22 cellular contexts compared by ENCODE assay signal in genomic region chr6:165732696-165733486, GRCh38.
DNase-seq lines count a peak whose midpoint lies in the region; ATAC-seq and TF ChIP-seq lines count a peak whose summit lies in the region.
"Had no signal": no experiment of that assay in that cellular context is flagged by ENCODE, and none has a peak within 500 bp of the region (broad histone marks: within the 10 kb centered on the region; RNA-seq: fewer than 3 reads in every experiment).

No MANE protein-coding gene starts in this region.

- no peak for TF ChIP-seq CTCF in GM12865 (IDR thresholded peaks at IDR 0.05; ENCODE audit: insufficient read depth, low read depth, low read length, missing control alignments)

- WGBS in GM23248 (ENCODE audit: low coverage in 1 of 2, low lambda C conversion rate in 2 of 2, missing lambda C conversion rate in 2 of 2), 2 experiments, result 25 to 29% methylated on average over 14 of the region's 15 CpGs

- no peaks in the 10 kb centered on the region for H3F3A ChIP-seq in GM23248 (ENCODE audit: insufficient read depth)

- no peaks in the 10 kb centered on the region for H3K9me3 ChIP-seq in GM23248 (ENCODE audit: low read depth)
- H3K9me3 ChIP-seq: BE2C, Caco-2, SJCRH30 had no signal

- DNase-seq in GM12865 (ENCODE audit: low read depth), result peak; percentile 37
- no peak for DNase-seq in GM23248
- no peak for DNase-seq in stimulated activated naive CD8-positive, alpha-beta T cell treated with anti-CD3 and anti-CD28 coated beads, Interleukin-15, Interleukin-2, amounts not matched to agents 100 U/mL and 50 U/mL, for 24 hours
- no peak for DNase-seq in islet precursor cell
- DNase-seq in AG20443 (ENCODE audit: low spot score), result no peak
- DNase-seq: activated CD4-positive, alpha-beta T cell treated with anti-CD3 and anti-CD28 coated beads, Interleukin-2, amount 50 U/mL, for 48 hours; activated naive CD4-positive, alpha-beta T cell; BE2C; Caco-2; erythroblast; MM.1S; natural killer cell; SJCRH30; stimulated activated CD4-positive, alpha-beta T cell treated with anti-CD3 and anti-CD28 coated beads, Interleukin-1b, Interleukin-23, amount 100 ng/mL, for 48 hours; stimulated activated naive CD4-positive, alpha-beta T cell treated with Interleukin-2 at 50 U/mL for 16 hours had no signal

- no peaks in the 10 kb centered on the region for H4K20me1 ChIP-seq in GM23248 (ENCODE audit: insufficient read depth)

- H3K79me2 ChIP-seq in GM23248 (ENCODE audit: insufficient read depth), result no peaks in the 10 kb centered on the region
- H3K79me2 ChIP-seq: parathyroid adenoma had no signal

- H3K4me2 ChIP-seq in GM23248 (ENCODE audit: unreplicated experiment), result no peak overlapping the region

- H3K27ac ChIP-seq in GM23248, result no peak overlapping the region
- H3K27ac ChIP-seq: parathyroid adenoma, SJCRH30, VCaP had no signal

- in situ Hi-C loops in GM23248 (cut with MboI), result no loop called here

- H3K27me3 ChIP-seq in GM23248 (replicated peaks; ENCODE audit: insufficient read depth), result no peaks in the 10 kb centered on the region
- H3K27me3 ChIP-seq: BE2C, SJCRH30 had no signal

- no peak overlapping the region for H3K4me3 ChIP-seq in GM12865 (ENCODE audit: low read depth, low read length)
- H3K4me3 ChIP-seq in GM23248, result no peak overlapping the region
- H3K4me3 ChIP-seq: HAP-1, SJCRH30 had no signal

- H3K4me1 ChIP-seq in GM23248 (ENCODE audit: insufficient read depth), result no peaks in the 10 kb centered on the region
- H3K4me1 ChIP-seq: BE2C, Caco-2, parathyroid adenoma, SJCRH30 had no signal

- peak; percentile 91 for ATAC-seq in GM19438 (IDR thresholded peaks at IDR 0.05; ENCODE audit: low read depth, unreplicated experiment)
- ATAC-seq in HG02759 (IDR thresholded peaks at IDR 0.05; ENCODE audit: unreplicated experiment), result peak; percentile 58
- peak; percentile 54 for ATAC-seq in HG03521 (IDR thresholded peaks at IDR 0.05; ENCODE audit: unreplicated experiment)
- no peak for ATAC-seq in stimulated activated naive CD8-positive, alpha-beta T cell treated with anti-CD3 and anti-CD28 coated beads, Interleukin-15, Interleukin-2, amounts not matched to agents 100 U/mL and 50 U/mL, for 24 hours
- ATAC-seq: natural killer cell, Panc1 had no signal

- no peaks in the 10 kb centered on the region for H3K9me2 ChIP-seq in GM23248 (ENCODE audit: insufficient read depth)

- no peak overlapping the region for H2AFZ ChIP-seq in GM23248
- H2AFZ ChIP-seq: parathyroid adenoma had no signal

- no peak overlapping the region for H3K9ac ChIP-seq in GM23248
- H3K9ac ChIP-seq: parathyroid adenoma had no signal

- H3K36me3 ChIP-seq in GM23248 (ENCODE audit: low read depth), result no peaks in the 10 kb centered on the region
- H3K36me3 ChIP-seq: BE2C, HAP-1, SJCRH30 had no signal
